ENCODE assay signal across 20 cellular contexts in genomic region chr12:20596036-20596435, GRCh38.
"Had no signal": no experiment of that assay in that cellular context is flagged by ENCODE, and none has a peak within 500 bp of the region (broad histone marks: within the 10 kb centered on the region; RNA-seq: fewer than 3 reads in every experiment).

No MANE protein-coding gene starts in this region.

- H3K36me3 ChIP-seq: esophagus muscularis mucosa, pancreas, tibial artery, uterus had no signal

- H3K9me3 ChIP-seq: esophagus muscularis mucosa, mucosa of descending colon, pancreas, tibial artery, uterus had no signal

- H3K4me1 ChIP-seq: foreskin keratinocyte, pancreas, uterus had no signal

- H3K4me3 ChIP-seq: esophagus muscularis mucosa, mucosa of descending colon, pancreas, tibial artery, uterus had no signal

- H3K27me3 ChIP-seq: esophagus muscularis mucosa, foreskin keratinocyte, pancreas, tibial artery, uterus had no signal

- ATAC-seq: foreskin keratinocyte; left ventricle myocardium superior; mucosa of descending colon; naive thymus-derived CD4-positive, alpha-beta T cell; WTC11 had no signal

- H3K27ac ChIP-seq: esophagus muscularis mucosa, foreskin keratinocyte, pancreas, tibial artery, uterus had no signal

- DNase-seq: activated CD4-positive, alpha-beta memory T cell treated with anti-CD3 and anti-CD28 coated beads, Interleukin-2, amount 10 ng/mL, durations not matched to agents 7 days and 5 days; activated CD4-positive, alpha-beta T cell treated with anti-CD3 and anti-CD28 coated beads for 4 hours; activated effector memory CD4-positive, alpha-beta T cell treated with Interleukin-2 at 50 U/mL for 16 hours; activated naive CD4-positive, alpha-beta T cell treated with anti-CD3 and anti-CD28 coated beads, Interleukin-2, amount 50 U/mL, for 16 hours; activated T-cell treated with anti-CD3 and anti-CD28 coated beads, Interleukin-2, amount 50 U/mL, for 24 hours; caudate nucleus; foreskin keratinocyte; glutamatergic neuron; hypothalamus; kidney glomerular epithelial cell; left ventricle myocardium superior; mucosa of descending colon; naive thymus-derived CD4-positive, alpha-beta T cell; pancreas; stimulated activated CD4-positive, alpha-beta T cell treated with anti-CD3 and anti-CD28 coated beads, Interleukin-4, amount 100 ng/mL, for 24 hours; stimulated activated naive CD4-positive, alpha-beta T cell; tibial artery; uterus had no signal
